In genomic region chr6:73459459-73459858, GRCh38 we compare ENCODE assay signal across 7 cellular contexts. TPM values are rescaled to one million over a fixed set of nuclear protein-coding genes. Genes with fewer than 3 reads are reported as not detected.
DNase-seq lines count a peak whose midpoint lies in the region; ATAC-seq and TF ChIP-seq lines count a peak whose summit lies in the region.
"Not testable (repeated sequence)": the region's sequence is repeated elsewhere in the genome, so short reads cannot be mapped to it uniquely, and the experiment has no call there.

No MANE protein-coding gene starts in this region.

- H3K27ac Mint-ChIP-seq in CD14-positive monocyte, result peak overlapping the region in 6 of 7 donors; percentile 16 to 72 (median 56)
- H3K27ac Mint-ChIP-seq in T-helper 17 cell, result peak overlapping the region; percentile 98
- peak overlapping the region; percentile 96 for H3K27ac Mint-ChIP-seq in activated CD4-positive, alpha-beta memory T cell treated with anti-CD3 and anti-CD28 coated beads, Interleukin-2, amount 10 ng/mL, durations not matched to agents 7 days and 5 days
- peak overlapping the region; percentile 77 for H3K27ac Mint-ChIP-seq in activated naive CD4-positive, alpha-beta T cell treated with anti-CD3 and anti-CD28 coated beads, Interleukin-2, amount 50 U/mL, for 24 hours
- H3K27ac Mint-ChIP-seq in effector memory CD8-positive, alpha-beta T cell, result peak overlapping the region; percentile 71 to 98
- peak overlapping the region; percentile 87 for H3K27ac Mint-ChIP-seq in neural crest cell (ENCODE audit: unreplicated experiment)

- not testable (repeated sequence) for H3K27me3 Mint-ChIP-seq in CD14-positive monocyte (ENCODE audit: low read depth in 3 of 3); T-helper 17 cell; activated CD4-positive, alpha-beta memory T cell treated with anti-CD3 and anti-CD28 coated beads, Interleukin-2, amount 10 ng/mL, durations not matched to agents 7 days and 5 days; activated naive CD4-positive, alpha-beta T cell treated with anti-CD3 and anti-CD28 coated beads, Interleukin-2, amount 50 U/mL, for 24 hours; effector memory CD8-positive, alpha-beta T cell; neural crest cell (ENCODE audit: low read depth)

- CTCF ChIA-PET in activated CD4-positive, alpha-beta memory T cell treated with anti-CD3 and anti-CD28 coated beads, Interleukin-2, amount 10 ng/mL, durations not matched to agents 7 days and 5 days (lab: Charles Lee), result interaction anchor here (1.3 to 4.8 kb wide), 2 partner anchors 8 to 11 kb away, joined by 4 to 58 read pairs; partner anchors contain the start of gene CGAS

- POLR2A ChIA-PET in activated CD4-positive, alpha-beta memory T cell treated with anti-CD3 and anti-CD28 coated beads, Interleukin-2, amount 10 ng/mL, durations not matched to agents 7 days and 5 days (lab: Charles Lee), result interaction anchor here (2.6 to 7.1 kb wide), 4 partner anchors 7 to 70 kb away, joined by 19 to 265 read pairs (median 111); partner anchors contain the start of genes CGAS and EEF1A1

- peaks cover 57% of the 10 kb centered on the region for H3K4me1 Mint-ChIP-seq in CD14-positive monocyte
- peaks cover 31% of the 10 kb centered on the region for H3K4me1 Mint-ChIP-seq in T-helper 17 cell
- peaks cover 65% of the 10 kb centered on the region for H3K4me1 Mint-ChIP-seq in activated CD4-positive, alpha-beta memory T cell treated with anti-CD3 and anti-CD28 coated beads, Interleukin-2, amount 10 ng/mL, durations not matched to agents 7 days and 5 days
- peaks cover 22% of the 10 kb centered on the region for H3K4me1 Mint-ChIP-seq in activated naive CD4-positive, alpha-beta T cell treated with anti-CD3 and anti-CD28 coated beads, Interleukin-2, amount 50 U/mL, for 24 hours
- H3K4me1 Mint-ChIP-seq in effector memory CD8-positive, alpha-beta T cell (ENCODE audit: low read depth in 2 of 2), result peaks cover 15 to 16% of the 10 kb centered on the region in 2 donors
- peaks cover 26% of the 10 kb centered on the region for H3K4me1 Mint-ChIP-seq in neural crest cell

- intact Hi-C loops in CD14-positive monocyte (cut with micrococcal nuclease), result not testable (repeated sequence)

- not testable (repeated sequence) for DNase-seq in CD14-positive monocyte (ENCODE audit: low spot score); T-helper 17 cell; activated CD4-positive, alpha-beta memory T cell treated with anti-CD3 and anti-CD28 coated beads, Interleukin-2, amount 10 ng/mL, durations not matched to agents 7 days and 5 days; effector memory CD8-positive, alpha-beta T cell; neural crest cell (ENCODE audit: low read depth, low spot score)
- DNase-seq in HUDEP-2 (lab: John Stamatoyannopoulos, UW; ENCODE audit: unreplicated experiment in 76 of 76), result peak in 45 of 76 experiments; percentile 6 to 75 (median 31)

- not testable (repeated sequence) for H3K36me3 Mint-ChIP-seq in CD14-positive monocyte; T-helper 17 cell (ENCODE audit: low read depth); activated naive CD4-positive, alpha-beta T cell treated with anti-CD3 and anti-CD28 coated beads, Interleukin-2, amount 50 U/mL, for 24 hours; neural crest cell (ENCODE audit: low read depth)
- H3K36me3 Mint-ChIP-seq in activated CD4-positive, alpha-beta memory T cell treated with anti-CD3 and anti-CD28 coated beads, Interleukin-2, amount 10 ng/mL, durations not matched to agents 7 days and 5 days (ENCODE audit: low read depth), result peaks cover 26% of the 10 kb centered on the region
- peaks cover 27% of the 10 kb centered on the region for H3K36me3 Mint-ChIP-seq in effector memory CD8-positive, alpha-beta T cell (ENCODE audit: insufficient read depth)

- H3K9me3 ChIP-seq in T-helper 17 cell (ENCODE audit: control insufficient read depth, low read length, poor library complexity, severe bottlenecking), result not testable (repeated sequence)

- TF ChIP-seq CTCF in CD14-positive monocyte (IDR thresholded peaks at IDR 0.05); neural crest cell (conservative IDR thresholded peaks at IDR 0.05): not testable (repeated sequence)

- H3K9me3 Mint-ChIP-seq in CD14-positive monocyte; activated CD4-positive, alpha-beta memory T cell treated with anti-CD3 and anti-CD28 coated beads, Interleukin-2, amount 10 ng/mL, durations not matched to agents 7 days and 5 days; activated naive CD4-positive, alpha-beta T cell treated with anti-CD3 and anti-CD28 coated beads, Interleukin-2, amount 50 U/mL, for 24 hours; effector memory CD8-positive, alpha-beta T cell; neural crest cell: not testable (repeated sequence)

- not testable (repeated sequence) for ATAC-seq in T-helper 17 cell; effector memory CD8-positive, alpha-beta T cell (replicated peaks)

- not testable (repeated sequence) for H3K4me3 Mint-ChIP-seq in CD14-positive monocyte; activated naive CD4-positive, alpha-beta T cell treated with anti-CD3 and anti-CD28 coated beads, Interleukin-2, amount 50 U/mL, for 24 hours
- H3K4me3 Mint-ChIP-seq in T-helper 17 cell (peak overlapping the region; percentile 96), neural crest cell (peak overlapping the region; percentile 73)
- H3K4me3 Mint-ChIP-seq in activated CD4-positive, alpha-beta memory T cell treated with anti-CD3 and anti-CD28 coated beads, Interleukin-2, amount 10 ng/mL, durations not matched to agents 7 days and 5 days, result peak overlapping the region; percentile 88
- H3K4me3 Mint-ChIP-seq in effector memory CD8-positive, alpha-beta T cell, result peak overlapping the region in 1 of 2 donors; percentile 12

RNA-seq across cellular contexts. Expression of gene MTO1, which starts 2.1 kb away (rescaled TPM):
- 10 to 100 TPM in 1 of 2 donors, 1 to 10 TPM in 1; 8.0 to 14.4 TPM for polyA plus RNA-seq in CD14-positive monocyte
- 10 to 100 TPM; 37.1 to 47.4 TPM for total RNA-seq in T-helper 17 cell
- 10 to 100 TPM; 62.1 to 66.4 TPM for total RNA-seq in activated CD4-positive, alpha-beta memory T cell treated with anti-CD3 and anti-CD28 coated beads, Interleukin-2, amount 10 ng/mL, durations not matched to agents 7 days and 5 days
- 26.5 and 27.5 TPM in 2 replicates for total RNA-seq in neural crest cell

RNA-seq across cellular contexts. Expression of gene CGAS, which starts 7.4 kb away (rescaled TPM):
- polyA plus RNA-seq in CD14-positive monocyte, result 10 to 100 TPM in 1 of 2 donors, 1 to 10 TPM in 1; 6.7 to 13.9 TPM
- 10 to 100 TPM; 18.9 to 21.4 TPM for total RNA-seq in T-helper 17 cell
- 10 to 100 TPM; 47.8 to 48.2 TPM for total RNA-seq in activated CD4-positive, alpha-beta memory T cell treated with anti-CD3 and anti-CD28 coated beads, Interleukin-2, amount 10 ng/mL, durations not matched to agents 7 days and 5 days
- total RNA-seq in neural crest cell, result 0.63 and 1.3 TPM in 2 replicates
